In genomic region chr9:68705636-68706578, GRCh38 we compare ENCODE assay signal across 1 cellular context.
A peak's percentile ranks its signal among the peaks of the same experiment; 100 is the strongest.
TF ChIP-seq lines count a peak whose summit lies in the region.

No MANE protein-coding gene starts in this region.

TF ChIP-seq in GM12878, 131 proteins besides CTCF, POLR2A, EP300 and RAD21 (continued from another document):
- TF ChIP-seq ZNF687 (IDR thresholded peaks at IDR 0.05) (no peak), CREB1 (IDR thresholded peaks at IDR 0.05; ENCODE audit: low read depth) (peak; percentile 44; the same call in 1 of the 2 replicates), CREM (IDR thresholded peaks at IDR 0.05; ENCODE audit: low read depth) (peak; percentile 76; the same call in 1 of the 2 replicates), RCOR1 (conservative IDR thresholded peaks at IDR 0.05; ENCODE audit: low read depth, low read length) (no peak), TCF3 (IDR thresholded peaks at IDR 0.05; ENCODE audit: borderline replicate concordance, insufficient read depth, low read depth, low read length) (peak; percentile 46; the same call in 1 of the 2 replicates), REST (IDR thresholded peaks at IDR 0.05; ENCODE audit: low read depth, low read length) (no peak), CEBPB (IDR thresholded peaks at IDR 0.05; ENCODE audit: borderline replicate concordance in 1 of 2, low read depth in 2 of 2, low read length in 2 of 2) (no peak), BRCA1 (IDR thresholded peaks at IDR 0.05; ENCODE audit: low read depth, low read length) (no peak), BMI1 (IDR thresholded peaks at IDR 0.05; ENCODE audit: borderline replicate concordance) (no peak), ZNF384 (IDR thresholded peaks at IDR 0.05; ENCODE audit: borderline replicate concordance, low read depth, low read length) (no peak), TAF1 (IDR thresholded peaks at IDR 0.05; ENCODE audit: borderline replicate concordance, low read depth, low read length) (0 out of 2 replicates have a peak, but pooled peaks have one; percentile 33), MAX (IDR thresholded peaks at IDR 0.05; ENCODE audit: low read depth, low read length) (no peak), ZBTB11 (CRISPR knock-in tag; IDR thresholded peaks at IDR 0.05) (no peak), ZBED1 (IDR thresholded peaks at IDR 0.05; ENCODE audit: borderline replicate concordance) (no peak; the same call in 1 of the 2 replicates), PAX5 (IDR thresholded peaks at IDR 0.05; ENCODE audit: borderline replicate concordance, low read depth, low read length) (0 out of 2 replicates have a peak, but pooled peaks have one; percentile 31), BCL11A (IDR thresholded peaks at IDR 0.05; ENCODE audit: low read depth, low read length) (no peak)
